8 cellular contexts compared by ENCODE assay signal in genomic region chr7:134513169-134513752, GRCh38. TPM values are rescaled to one million over a fixed set of nuclear protein-coding genes. Genes with fewer than 3 reads are reported as not detected.
DNase-seq lines count a peak whose midpoint lies in the region; ATAC-seq, FAIRE-seq and TF ChIP-seq lines count a peak whose summit lies in the region.

No MANE protein-coding gene starts in this region.

- peak; percentile 47 for ATAC-seq in activated T-helper 17 cell treated with anti-CD3 and anti-CD28 coated beads, Interleukin-2, amount 50 U/mL, for 72 hours (replicated peaks)
- ATAC-seq in GM19324 (IDR thresholded peaks at IDR 0.05; ENCODE audit: low FRiP score, unreplicated experiment), result no peak

- H3K4me3 Mint-ChIP-seq in activated T-helper 17 cell treated with anti-CD3 and anti-CD28 coated beads, Interleukin-2, amount 50 U/mL, for 72 hours, result no peak overlapping the region

- H3K36me3 Mint-ChIP-seq in activated T-helper 17 cell treated with anti-CD3 and anti-CD28 coated beads, Interleukin-2, amount 50 U/mL, for 72 hours (ENCODE audit: low read depth), result no peaks in the 10 kb centered on the region

- peak; percentile 70 for DNase-seq in Daoy (ENCODE audit: low read depth)
- DNase-seq in H54 (ENCODE audit: insufficient read length, low spot score), result peak; percentile 29
- peak; percentile 39 for DNase-seq in NCI-H748 (lab: John Stamatoyannopoulos, UW; ENCODE audit: unreplicated experiment)
- peak; percentile 20 for DNase-seq in globus pallidus (ENCODE audit: low spot score)
- peak; percentile 24 for DNase-seq in putamen (ENCODE audit: low spot score)
- no peak for DNase-seq in NCI-H1048 (lab: John Stamatoyannopoulos, UW)

- no peak for TF ChIP-seq POLR2A in H54 (IDR thresholded peaks at IDR 0.05; ENCODE audit: low read depth, low read length)

- FAIRE-seq in H54 (lab: Jason Lieb, UNC), result no peak

- no peak overlapping the region for H3K27ac Mint-ChIP-seq in activated T-helper 17 cell treated with anti-CD3 and anti-CD28 coated beads, Interleukin-2, amount 50 U/mL, for 72 hours

- H3K27me3 Mint-ChIP-seq in activated T-helper 17 cell treated with anti-CD3 and anti-CD28 coated beads, Interleukin-2, amount 50 U/mL, for 72 hours, result peaks cover 4% of the 10 kb centered on the region

- no peaks in the 10 kb centered on the region for H3K9me3 Mint-ChIP-seq in activated T-helper 17 cell treated with anti-CD3 and anti-CD28 coated beads, Interleukin-2, amount 50 U/mL, for 72 hours

- H3K4me1 Mint-ChIP-seq in activated T-helper 17 cell treated with anti-CD3 and anti-CD28 coated beads, Interleukin-2, amount 50 U/mL, for 72 hours, result peaks cover 5% of the 10 kb centered on the region

RNA-seq across cellular contexts. Expression of gene AKR1B10, which starts 14.1 kb away (rescaled TPM):
- total RNA-seq in Daoy (2014; rRNA removed; shearing (Covaris generic)), result 1.3 TPM in 1 of 2 replicates, not detected in the other
- not detected for total RNA-seq in activated T-helper 17 cell treated with anti-CD3 and anti-CD28 coated beads, Interleukin-2, amount 50 U/mL, for 72 hours

RNA-seq across cellular contexts. Expression of gene AKR1B15, which starts 35.6 kb away (rescaled TPM):
- total RNA-seq in Daoy (2014; rRNA removed; shearing (Covaris generic)), result not detected in 2 replicates
- not detected for total RNA-seq in activated T-helper 17 cell treated with anti-CD3 and anti-CD28 coated beads, Interleukin-2, amount 50 U/mL, for 72 hours

RNA-seq across cellular contexts. Expression of gene AKR1B1, which starts 54.4 kb away (rescaled TPM):
- 111 TPM in 2 replicates for total RNA-seq in Daoy (2014; rRNA removed; shearing (Covaris generic))
- 100 to 1,000 TPM in 1 of 2 donors, 10 to 100 TPM in 1; 54.1 to 125 TPM for total RNA-seq in activated T-helper 17 cell treated with anti-CD3 and anti-CD28 coated beads, Interleukin-2, amount 50 U/mL, for 72 hours
